Comparison of ENCODE assay signal across 1 cellular context in the genomic region with DNA sequence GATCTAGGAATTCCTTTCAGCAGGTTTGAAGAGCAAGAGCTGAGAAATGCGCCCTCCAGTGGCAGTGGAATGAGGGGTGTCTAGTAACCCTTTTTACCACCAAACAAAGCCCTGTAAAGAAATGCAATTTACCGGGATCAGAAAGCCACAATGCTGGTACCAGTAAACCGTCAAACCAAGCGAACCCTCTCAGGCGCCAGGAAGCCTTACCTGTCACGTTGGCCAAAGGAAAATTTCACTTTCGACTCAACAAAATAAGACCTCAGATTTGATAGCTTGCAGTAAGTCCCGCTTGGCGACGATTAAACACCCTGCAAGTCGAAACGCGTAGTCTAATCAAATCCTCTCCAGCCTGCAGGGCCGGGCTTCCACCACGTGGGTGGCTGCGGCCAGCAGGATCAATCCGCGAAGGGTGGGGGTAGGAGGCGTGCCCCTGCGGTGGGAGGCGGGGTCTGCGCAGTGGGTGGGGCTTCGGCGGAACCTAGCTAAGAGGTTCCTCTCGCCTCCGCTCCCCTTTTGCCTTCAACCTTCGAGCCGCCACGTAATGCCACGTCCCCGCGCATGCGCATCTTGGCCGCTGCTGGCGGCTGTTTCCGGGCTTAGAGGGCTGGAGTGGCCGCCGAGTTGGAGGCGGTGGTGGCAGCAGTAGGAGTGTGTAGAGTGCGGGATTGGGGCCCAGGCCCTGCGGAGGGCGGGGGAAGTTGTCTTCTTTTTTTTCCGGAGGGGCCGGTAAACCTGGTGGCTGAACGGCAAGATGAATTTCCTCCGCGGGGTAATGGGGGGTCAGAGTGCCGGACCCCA.
TF ChIP-seq lines count a peak whose summit lies in the region.

A gene with protein sequence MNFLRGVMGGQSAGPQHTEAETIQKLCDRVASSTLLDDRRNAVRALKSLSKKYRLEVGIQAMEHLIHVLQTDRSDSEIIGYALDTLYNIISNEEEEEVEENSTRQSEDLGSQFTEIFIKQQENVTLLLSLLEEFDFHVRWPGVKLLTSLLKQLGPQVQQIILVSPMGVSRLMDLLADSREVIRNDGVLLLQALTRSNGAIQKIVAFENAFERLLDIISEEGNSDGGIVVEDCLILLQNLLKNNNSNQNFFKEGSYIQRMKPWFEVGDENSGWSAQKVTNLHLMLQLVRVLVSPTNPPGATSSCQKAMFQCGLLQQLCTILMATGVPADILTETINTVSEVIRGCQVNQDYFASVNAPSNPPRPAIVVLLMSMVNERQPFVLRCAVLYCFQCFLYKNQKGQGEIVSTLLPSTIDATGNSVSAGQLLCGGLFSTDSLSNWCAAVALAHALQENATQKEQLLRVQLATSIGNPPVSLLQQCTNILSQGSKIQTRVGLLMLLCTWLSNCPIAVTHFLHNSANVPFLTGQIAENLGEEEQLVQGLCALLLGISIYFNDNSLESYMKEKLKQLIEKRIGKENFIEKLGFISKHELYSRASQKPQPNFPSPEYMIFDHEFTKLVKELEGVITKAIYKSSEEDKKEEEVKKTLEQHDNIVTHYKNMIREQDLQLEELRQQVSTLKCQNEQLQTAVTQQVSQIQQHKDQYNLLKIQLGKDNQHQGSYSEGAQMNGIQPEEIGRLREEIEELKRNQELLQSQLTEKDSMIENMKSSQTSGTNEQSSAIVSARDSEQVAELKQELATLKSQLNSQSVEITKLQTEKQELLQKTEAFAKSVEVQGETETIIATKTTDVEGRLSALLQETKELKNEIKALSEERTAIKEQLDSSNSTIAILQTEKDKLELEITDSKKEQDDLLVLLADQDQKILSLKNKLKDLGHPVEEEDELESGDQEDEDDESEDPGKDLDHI (plus strand): TSS at position 512 of the 801 bp plus-strand sequence. CDS start 243 bp downstream, at position 755.

TF ChIP-seq in HepG2, 621 proteins besides CTCF, POLR2A, EP300 and RAD21 (continued from another document and continues in another):
- TF ChIP-seq, protein P1, sequence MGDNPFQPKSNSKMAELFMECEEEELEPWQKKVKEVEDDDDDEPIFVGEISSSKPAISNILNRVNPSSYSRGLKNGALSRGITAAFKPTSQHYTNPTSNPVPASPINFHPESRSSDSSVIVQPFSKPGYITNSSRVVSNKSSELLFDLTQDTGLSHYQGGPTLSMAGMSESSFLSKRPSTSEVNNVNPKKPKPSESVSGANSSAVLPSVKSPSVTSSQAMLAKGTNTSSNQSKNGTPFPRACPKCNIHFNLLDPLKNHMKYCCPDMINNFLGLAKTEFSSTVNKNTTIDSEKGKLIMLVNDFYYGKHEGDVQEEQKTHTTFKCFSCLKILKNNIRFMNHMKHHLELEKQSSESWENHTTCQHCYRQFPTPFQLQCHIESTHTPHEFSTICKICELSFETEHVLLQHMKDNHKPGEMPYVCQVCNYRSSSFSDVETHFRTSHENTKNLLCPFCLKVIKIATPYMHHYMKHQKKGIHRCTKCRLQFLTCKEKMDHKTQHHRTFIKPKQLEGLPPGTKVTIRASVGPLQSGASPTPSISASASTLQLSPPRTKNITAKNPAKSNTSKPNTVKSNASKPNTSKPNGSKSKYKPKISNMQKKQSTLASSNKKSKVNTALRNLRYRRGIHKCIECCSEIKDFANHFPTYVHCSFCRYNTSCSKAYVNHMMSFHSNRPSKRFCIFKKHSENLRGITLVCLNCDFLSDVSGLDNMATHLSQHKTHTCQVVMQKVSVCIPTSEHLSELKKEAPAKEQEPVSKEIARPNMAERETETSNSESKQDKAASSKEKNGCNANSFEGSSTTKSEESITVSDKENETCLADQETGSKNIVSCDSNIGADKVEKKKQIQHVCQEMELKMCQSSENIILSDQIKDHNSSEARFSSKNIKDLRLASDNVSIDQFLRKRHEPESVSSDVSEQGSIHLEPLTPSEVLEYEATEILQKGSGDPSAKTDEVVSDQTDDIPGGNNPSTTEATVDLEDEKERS (CRISPR knock-in tag; IDR thresholded peaks at IDR 0.05), result peak; percentile 55; the same call in 1 of the 2 replicates
- TF ChIP-seq ZBTB38 (CRISPR knock-in tag; IDR thresholded peaks at IDR 0.05) (no peak), U2AF2 (IDR thresholded peaks at IDR 0.05; ENCODE audit: low read depth, low read length) (no peak), GATAD2A (CRISPR knock-in tag; IDR thresholded peaks at IDR 0.05) (peak; percentile 18; the same call in 1 of the 2 replicates), NFYB (CRISPR knock-in tag; IDR thresholded peaks at IDR 0.05) (peak; percentile 72), CAMTA2 (CRISPR knock-in tag; IDR thresholded peaks at IDR 0.05; ENCODE audit: borderline replicate concordance) (0 out of 2 replicates have a peak, but pooled peaks have one; percentile 2), ZNF234 (CRISPR knock-in tag; conservative IDR thresholded peaks at IDR 0.05) (no peak), ZNF572 (CRISPR knock-in tag; IDR thresholded peaks at IDR 0.05) (no peak), SP2 (CRISPR knock-in tag; IDR thresholded peaks at IDR 0.05) (peak; percentile 37; the same call in 1 of the 2 replicates), ZBTB7A (CRISPR knock-in tag; IDR thresholded peaks at IDR 0.05) (0 out of 2 replicates have a peak, but pooled peaks have one; percentile 16), ZNF570 (CRISPR knock-in tag; IDR thresholded peaks at IDR 0.05; ENCODE audit: borderline replicate concordance) (0 out of 2 replicates have a peak, but pooled peaks have one; percentile 40), U2AF1 (optimal IDR thresholded peaks at IDR 0.05; ENCODE audit: low read depth, low read length) (peak; percentile 31), ARNTL (CRISPR knock-in tag; IDR thresholded peaks at IDR 0.05) (no peak), SALL2 (CRISPR knock-in tag; IDR thresholded peaks at IDR 0.05) (peak; percentile 71), ZNF777 (CRISPR knock-in tag; IDR thresholded peaks at IDR 0.05) (peak; percentile 53; the same call in 1 of the 2 replicates), TAF15 (IDR thresholded peaks at IDR 0.05; ENCODE audit: low read depth, low read length, poor library complexity, severe bottlenecking) (peak; percentile 55), RBM39 (IDR thresholded peaks at IDR 0.05; ENCODE audit: low read depth, low read length, poor library complexity, severe bottlenecking) (peak; percentile 1), MED13 (CRISPR knock-in tag; IDR thresholded peaks at IDR 0.05) (0 out of 2 replicates have a peak, but pooled peaks have one; percentile 57), ETV6 (CRISPR knock-in tag; conservative IDR thresholded peaks at IDR 0.05) (peak; percentile 35; the same call in 1 of the 2 replicates), SAP130 (CRISPR knock-in tag; IDR thresholded peaks at IDR 0.05; ENCODE audit: low read depth) (peak; percentile 94), KLF9 (CRISPR knock-in tag; IDR thresholded peaks at IDR 0.05; ENCODE audit: low read depth) (0 out of 2 replicates have a peak, but pooled peaks have one; percentile 38), ISL2 (CRISPR knock-in tag; IDR thresholded peaks at IDR 0.05) (peak; percentile 28; the same call in 1 of the 2 replicates), STAG1 (CRISPR knock-in tag; IDR thresholded peaks at IDR 0.05) (peak; percentile 57), SP5 (CRISPR knock-in tag; IDR thresholded peaks at IDR 0.05; ENCODE audit: borderline replicate concordance, low read depth) (peak; percentile 32; the same call in 1 of the 2 replicates), ZNF792 (CRISPR knock-in tag; IDR thresholded peaks at IDR 0.05) (0 out of 2 replicates have a peak, but pooled peaks have one; percentile 14), XBP1 (CRISPR knock-in tag; IDR thresholded peaks at IDR 0.05) (no peak), ZNF205 (CRISPR knock-in tag; IDR thresholded peaks at IDR 0.05) (peak; percentile 70; the same call in 1 of the 2 replicates), HNRNPLL (IDR thresholded peaks at IDR 0.05; ENCODE audit: low read depth, low read length, poor library complexity, severe bottlenecking) (peak; percentile 95), ZSCAN9 (CRISPR knock-in tag; IDR thresholded peaks at IDR 0.05; ENCODE audit: borderline replicate concordance) (peak; percentile 66; the same call in 1 of the 2 replicates), ZNF274 (CRISPR knock-in tag; IDR thresholded peaks at IDR 0.05) (peak; percentile 76; the same call in 1 of the 2 replicates), CENPX (CRISPR knock-in tag; IDR thresholded peaks at IDR 0.05) (no peak), NPAS2 (CRISPR knock-in tag; IDR thresholded peaks at IDR 0.05; ENCODE audit: borderline replicate concordance) (no peak)
- TF ChIP-seq, protein P2, sequence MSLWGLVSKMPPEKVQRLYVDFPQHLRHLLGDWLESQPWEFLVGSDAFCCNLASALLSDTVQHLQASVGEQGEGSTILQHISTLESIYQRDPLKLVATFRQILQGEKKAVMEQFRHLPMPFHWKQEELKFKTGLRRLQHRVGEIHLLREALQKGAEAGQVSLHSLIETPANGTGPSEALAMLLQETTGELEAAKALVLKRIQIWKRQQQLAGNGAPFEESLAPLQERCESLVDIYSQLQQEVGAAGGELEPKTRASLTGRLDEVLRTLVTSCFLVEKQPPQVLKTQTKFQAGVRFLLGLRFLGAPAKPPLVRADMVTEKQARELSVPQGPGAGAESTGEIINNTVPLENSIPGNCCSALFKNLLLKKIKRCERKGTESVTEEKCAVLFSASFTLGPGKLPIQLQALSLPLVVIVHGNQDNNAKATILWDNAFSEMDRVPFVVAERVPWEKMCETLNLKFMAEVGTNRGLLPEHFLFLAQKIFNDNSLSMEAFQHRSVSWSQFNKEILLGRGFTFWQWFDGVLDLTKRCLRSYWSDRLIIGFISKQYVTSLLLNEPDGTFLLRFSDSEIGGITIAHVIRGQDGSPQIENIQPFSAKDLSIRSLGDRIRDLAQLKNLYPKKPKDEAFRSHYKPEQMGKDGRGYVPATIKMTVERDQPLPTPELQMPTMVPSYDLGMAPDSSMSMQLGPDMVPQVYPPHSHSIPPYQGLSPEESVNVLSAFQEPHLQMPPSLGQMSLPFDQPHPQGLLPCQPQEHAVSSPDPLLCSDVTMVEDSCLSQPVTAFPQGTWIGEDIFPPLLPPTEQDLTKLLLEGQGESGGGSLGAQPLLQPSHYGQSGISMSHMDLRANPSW (CRISPR knock-in tag; IDR thresholded peaks at IDR 0.05; ENCODE audit: borderline replicate concordance), result 0 out of 2 replicates have a peak, but pooled peaks have one; percentile 10
- TF ChIP-seq, protein P3, sequence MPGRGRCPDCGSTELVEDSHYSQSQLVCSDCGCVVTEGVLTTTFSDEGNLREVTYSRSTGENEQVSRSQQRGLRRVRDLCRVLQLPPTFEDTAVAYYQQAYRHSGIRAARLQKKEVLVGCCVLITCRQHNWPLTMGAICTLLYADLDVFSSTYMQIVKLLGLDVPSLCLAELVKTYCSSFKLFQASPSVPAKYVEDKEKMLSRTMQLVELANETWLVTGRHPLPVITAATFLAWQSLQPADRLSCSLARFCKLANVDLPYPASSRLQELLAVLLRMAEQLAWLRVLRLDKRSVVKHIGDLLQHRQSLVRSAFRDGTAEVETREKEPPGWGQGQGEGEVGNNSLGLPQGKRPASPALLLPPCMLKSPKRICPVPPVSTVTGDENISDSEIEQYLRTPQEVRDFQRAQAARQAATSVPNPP (CRISPR knock-in tag; IDR thresholded peaks at IDR 0.05), result peak; percentile 65; the same call in 1 of the 2 replicates
- TF ChIP-seq, protein P4, sequence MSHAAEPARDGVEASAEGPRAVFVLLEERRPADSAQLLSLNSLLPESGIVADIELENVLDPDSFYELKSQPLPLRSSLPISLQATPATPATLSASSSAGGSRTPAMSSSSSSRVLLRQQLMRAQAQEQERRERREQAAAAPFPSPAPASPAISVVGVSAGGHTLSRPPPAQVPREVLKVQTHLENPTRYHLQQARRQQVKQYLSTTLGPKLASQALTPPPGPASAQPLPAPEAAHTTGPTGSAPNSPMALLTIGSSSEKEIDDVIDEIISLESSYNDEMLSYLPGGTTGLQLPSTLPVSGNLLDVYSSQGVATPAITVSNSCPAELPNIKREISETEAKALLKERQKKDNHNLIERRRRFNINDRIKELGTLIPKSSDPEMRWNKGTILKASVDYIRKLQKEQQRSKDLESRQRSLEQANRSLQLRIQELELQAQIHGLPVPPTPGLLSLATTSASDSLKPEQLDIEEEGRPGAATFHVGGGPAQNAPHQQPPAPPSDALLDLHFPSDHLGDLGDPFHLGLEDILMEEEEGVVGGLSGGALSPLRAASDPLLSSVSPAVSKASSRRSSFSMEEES (CRISPR knock-in tag; IDR thresholded peaks at IDR 0.05), result peak; percentile 46
- TF ChIP-seq, protein P5, sequence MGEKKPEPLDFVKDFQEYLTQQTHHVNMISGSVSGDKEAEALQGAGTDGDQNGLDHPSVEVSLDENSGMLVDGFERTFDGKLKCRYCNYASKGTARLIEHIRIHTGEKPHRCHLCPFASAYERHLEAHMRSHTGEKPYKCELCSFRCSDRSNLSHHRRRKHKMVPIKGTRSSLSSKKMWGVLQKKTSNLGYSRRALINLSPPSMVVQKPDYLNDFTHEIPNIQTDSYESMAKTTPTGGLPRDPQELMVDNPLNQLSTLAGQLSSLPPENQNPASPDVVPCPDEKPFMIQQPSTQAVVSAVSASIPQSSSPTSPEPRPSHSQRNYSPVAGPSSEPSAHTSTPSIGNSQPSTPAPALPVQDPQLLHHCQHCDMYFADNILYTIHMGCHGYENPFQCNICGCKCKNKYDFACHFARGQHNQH (CRISPR knock-in tag; IDR thresholded peaks at IDR 0.05), result peak; percentile 66
- TF ChIP-seq, protein P6, sequence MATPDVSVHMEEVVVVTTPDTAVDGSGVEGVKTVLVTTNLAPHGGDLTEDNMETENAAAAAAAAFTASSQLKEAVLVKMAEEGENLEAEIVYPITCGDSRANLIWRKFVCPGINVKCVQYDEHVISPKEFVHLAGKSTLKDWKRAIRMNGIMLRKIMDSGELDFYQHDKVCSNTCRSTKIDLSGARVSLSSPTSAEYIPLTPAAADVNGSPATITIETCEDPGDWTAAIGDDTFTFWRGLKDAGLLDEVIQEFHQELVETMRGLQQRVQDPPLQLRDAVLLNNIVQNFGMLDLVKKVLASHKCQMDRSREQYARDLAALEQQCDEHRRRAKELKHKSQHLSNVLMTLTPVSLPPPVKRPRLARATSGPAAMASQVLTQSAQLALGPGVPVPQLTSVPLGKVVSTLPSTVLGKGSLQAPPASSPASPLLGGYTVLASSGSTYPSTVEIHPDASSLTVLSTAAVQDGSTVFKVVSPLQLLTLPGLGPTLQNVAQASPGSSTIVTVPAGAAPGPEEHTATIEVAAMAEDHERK (CRISPR knock-in tag; IDR thresholded peaks at IDR 0.05; ENCODE audit: low read depth), result peak; percentile 40; the same call in 1 of the 2 replicates
- TF ChIP-seq, protein P7, sequence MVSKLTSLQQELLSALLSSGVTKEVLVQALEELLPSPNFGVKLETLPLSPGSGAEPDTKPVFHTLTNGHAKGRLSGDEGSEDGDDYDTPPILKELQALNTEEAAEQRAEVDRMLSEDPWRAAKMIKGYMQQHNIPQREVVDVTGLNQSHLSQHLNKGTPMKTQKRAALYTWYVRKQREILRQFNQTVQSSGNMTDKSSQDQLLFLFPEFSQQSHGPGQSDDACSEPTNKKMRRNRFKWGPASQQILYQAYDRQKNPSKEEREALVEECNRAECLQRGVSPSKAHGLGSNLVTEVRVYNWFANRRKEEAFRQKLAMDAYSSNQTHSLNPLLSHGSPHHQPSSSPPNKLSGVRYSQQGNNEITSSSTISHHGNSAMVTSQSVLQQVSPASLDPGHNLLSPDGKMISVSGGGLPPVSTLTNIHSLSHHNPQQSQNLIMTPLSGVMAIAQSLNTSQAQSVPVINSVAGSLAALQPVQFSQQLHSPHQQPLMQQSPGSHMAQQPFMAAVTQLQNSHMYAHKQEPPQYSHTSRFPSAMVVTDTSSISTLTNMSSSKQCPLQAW (CRISPR knock-in tag; IDR thresholded peaks at IDR 0.05), result peak; percentile 43; the same call in 1 of the 2 replicates
- TF ChIP-seq, protein P8, sequence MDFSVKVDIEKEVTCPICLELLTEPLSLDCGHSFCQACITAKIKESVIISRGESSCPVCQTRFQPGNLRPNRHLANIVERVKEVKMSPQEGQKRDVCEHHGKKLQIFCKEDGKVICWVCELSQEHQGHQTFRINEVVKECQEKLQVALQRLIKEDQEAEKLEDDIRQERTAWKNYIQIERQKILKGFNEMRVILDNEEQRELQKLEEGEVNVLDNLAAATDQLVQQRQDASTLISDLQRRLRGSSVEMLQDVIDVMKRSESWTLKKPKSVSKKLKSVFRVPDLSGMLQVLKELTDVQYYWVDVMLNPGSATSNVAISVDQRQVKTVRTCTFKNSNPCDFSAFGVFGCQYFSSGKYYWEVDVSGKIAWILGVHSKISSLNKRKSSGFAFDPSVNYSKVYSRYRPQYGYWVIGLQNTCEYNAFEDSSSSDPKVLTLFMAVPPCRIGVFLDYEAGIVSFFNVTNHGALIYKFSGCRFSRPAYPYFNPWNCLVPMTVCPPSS (IDR thresholded peaks at IDR 0.05), result no peak
